Comparison of ENCODE assay signal across 13 cellular contexts in genomic region chr1:7403265-7404045, GRCh38.
A peak's percentile ranks its signal among the peaks of the same experiment; 100 is the strongest.
DNase-seq lines count a peak whose midpoint lies in the region; ATAC-seq, FAIRE-seq and TF ChIP-seq lines count a peak whose summit lies in the region.
"Had no signal": no experiment of that assay in that cellular context is flagged by ENCODE, and none has a peak within 500 bp of the region (broad histone marks: within the 10 kb centered on the region; RNA-seq: fewer than 3 reads in every experiment).

No MANE protein-coding gene starts in this region.

- H3K27ac ChIP-seq in OCI-LY3 (ENCODE audit: low read length): peak overlapping the region; percentile 87
- H3K27ac ChIP-seq in testis: no peak overlapping the region
- H3K27ac ChIP-seq: skin epidermis had no signal

- H3K4me1 ChIP-seq in OCI-LY3 (ENCODE audit: low read length) (peaks cover 77% of the 10 kb centered on the region), testis (no peaks in the 10 kb centered on the region)

- H3K4me3 ChIP-seq in OCI-LY3 (ENCODE audit: low read length): peak overlapping the region; percentile 74
- H3K4me3 ChIP-seq in testis: no peak overlapping the region
- H3K4me3 ChIP-seq: skin epidermis had no signal

- no peak for ATAC-seq in left ventricle myocardium superior
- ATAC-seq: PC-3 had no signal

- no peak overlapping the region for H2AFZ ChIP-seq in OCI-LY3 (ENCODE audit: low read depth, low read length)

- H3K9me3 ChIP-seq in OCI-LY3 (ENCODE audit: insufficient read depth, low read length) (peaks cover 6% of the 10 kb centered on the region; the same call in 1 of the 2 replicates), testis (no peaks in the 10 kb centered on the region)

- H3K79me2 ChIP-seq in OCI-LY3 (ENCODE audit: low read length): no peaks in the 10 kb centered on the region

- intact Hi-C loops in testis (cut with DNase I; ENCODE audit: low total_unique reads): no loop called here
- intact Hi-C loops in left ventricle myocardium superior (cut with micrococcal nuclease): no loop called here

- FAIRE-seq in H54 (lab: Jason Lieb, UNC): no peak

- TF ChIP-seq POLR2A in testis (IDR thresholded peaks at IDR 0.05) (no peak), H54 (IDR thresholded peaks at IDR 0.05; ENCODE audit: low read depth, low read length) (no peak)

- DNase-seq in activated CD8-positive, alpha-beta memory T cell treated with anti-CD3 and anti-CD28 coated beads for 24 hours: peak; percentile 30
- no peak for DNase-seq in activated CD8-positive, alpha-beta memory T cell treated with anti-CD3 and anti-CD28 coated beads, Interleukin-2, amount 50 U/mL, for 4 hours
- DNase-seq in islet precursor cell (peak; percentile 38), testis (peak; percentile 4), NCI-H510A (lab: John Stamatoyannopoulos, UW) (no peak), H54 (ENCODE audit: insufficient read length, low spot score) (no peak), left ventricle myocardium superior (no peak)
- DNase-seq: cerebellar nuclear complex, midbrain, NCI-H524, PC-3 had no signal

- H3K9ac ChIP-seq in OCI-LY3 (ENCODE audit: low read length): peak overlapping the region; percentile 65

- H3K27me3 ChIP-seq in OCI-LY3 (ENCODE audit: low read depth, low read length) (no peaks in the 10 kb centered on the region), testis (no peaks in the 10 kb centered on the region)

- 96 to 99% methylated on average over 12 of the region's 12 CpGs for WGBS in testis, 2 donors

- H3K4me2 ChIP-seq in OCI-LY3 (ENCODE audit: low read length): peak overlapping the region; percentile 86

- peaks cover 3% of the 10 kb centered on the region for H3K36me3 ChIP-seq in OCI-LY3 (replicated peaks; ENCODE audit: low read depth, low read length)
- H3K36me3 ChIP-seq in testis (ENCODE audit: low read depth, missing control alignments): no peaks in the 10 kb centered on the region

- TF ChIP-seq CTCF in OCI-LY3 (IDR thresholded peaks at IDR 0.05; ENCODE audit: low read depth, low read length) (peak; percentile 25; the same call in 1 of the 2 replicates), testis (IDR thresholded peaks at IDR 0.05) (no peak)

- H4K20me1 ChIP-seq in OCI-LY3 (ENCODE audit: insufficient read depth, low read length): no peaks in the 10 kb centered on the region

Comparison
In these comparisons a context has a peak if more than half of its experiments do, and no peak if none do; other contexts are left out.
1. DNase-seq: peak in activated CD8-positive, alpha-beta memory T cell treated with anti-CD3 and anti-CD28 coated beads for 24 hours (single experiment), islet precursor cell (single experiment) and testis (single experiment); none in activated CD8-positive, alpha-beta memory T cell treated with anti-CD3 and anti-CD28 coated beads, Interleukin-2, amount 50 U/mL, for 4 hours (single experiment), NCI-H510A (single experiment), H54 (single experiment) and left ventricle myocardium superior (single experiment).